Comparison of ENCODE assay signal across 19 cellular contexts in the genomic region with DNA sequence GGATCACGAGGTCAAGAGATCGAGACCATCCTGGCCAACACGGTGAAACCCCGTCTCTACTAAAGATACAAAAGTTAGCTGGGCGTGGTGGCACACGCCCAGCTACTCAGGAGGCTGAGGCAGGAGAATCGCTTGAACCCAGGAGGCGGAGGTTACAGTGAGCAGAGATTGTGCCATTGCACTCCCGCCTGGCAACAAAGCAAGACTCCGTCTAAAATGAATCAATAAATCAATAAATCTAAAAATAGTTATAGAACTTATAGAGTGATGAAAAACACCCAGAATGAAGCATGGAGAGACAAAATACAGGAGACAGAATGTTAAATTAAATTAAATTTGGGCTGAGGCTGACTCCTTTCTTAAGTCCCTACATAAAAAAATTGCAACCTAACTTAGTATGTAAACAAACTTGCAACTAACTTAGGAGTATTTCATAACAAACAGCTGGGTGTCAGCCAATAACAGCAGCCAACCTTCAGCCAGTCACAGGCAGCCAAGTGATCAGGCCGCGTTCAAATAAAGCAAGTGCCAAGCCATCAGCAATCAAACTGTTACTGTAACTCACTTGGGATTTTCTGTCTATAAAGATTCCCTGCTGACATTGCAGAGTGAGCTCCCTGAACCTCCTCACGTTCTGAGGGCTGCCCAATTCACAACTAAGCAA. TPM values are rescaled to one million over a fixed set of nuclear protein-coding genes. Genes with fewer than 3 reads are reported as not detected.
A peak's percentile ranks its signal among the peaks of the same experiment; 100 is the strongest.
DNase-seq lines count a peak whose midpoint lies in the region; ATAC-seq, FAIRE-seq and TF ChIP-seq lines count a peak whose summit lies in the region.
"Had no signal": no experiment of that assay in that cellular context is flagged by ENCODE, and none has a peak within 500 bp of the region (broad histone marks: within the 10 kb centered on the region; RNA-seq: fewer than 3 reads in every experiment).

No MANE protein-coding gene starts in this region.

- FAIRE-seq in pancreas (lab: Jason Lieb, UNC) (no peak), HTR-8/SVneo (lab: Jason Lieb, UNC) (no peak)

- 33 to 34% methylated on average over 13 of the region's 13 CpGs for WGBS in pancreas, 2 donors

- no peaks in the 10 kb centered on the region for H3K9me3 ChIP-seq in pancreas

- no peak overlapping the region for H3K27ac ChIP-seq in pancreas

- H3K4me1 ChIP-seq in pancreas = peaks cover 0 to 10% (median 8%) of the 10 kb centered on the region in 3 donors

- ATAC-seq in left colon (peak; percentile 65), pancreas (peak; percentile 80 to 92 (median 86))
- ATAC-seq: GM23338, Panc1, Right ventricle myocardium inferior had no signal

- H3K36me3 ChIP-seq in pancreas = no peaks in the 10 kb centered on the region

- intact Hi-C loops in left colon (cut with DNase I, micrococcal nuclease) = no loop called here
- intact Hi-C loops in pancreas (cut with DNase I) = loop anchor here in 1 of 3 donors (10.0 kb wide), 1 partner anchor 65 kb away; no protein-coding TSS in a partner anchor

- DNase-seq in LNCaP clone FGC (ENCODE audit: low read depth) (peak; percentile 70), epithelial cell of esophagus (ENCODE audit: low read depth) (peak; percentile 39), left colon (no peak), pancreas (peak in 3 of 6 donors; percentile 45 to 68 (median 57)), COLO668 (lab: John Stamatoyannopoulos, UW; ENCODE audit: unreplicated experiment) (no peak), DMS53 treated with DMSO at 0.1 percent for 48 hours (lab: John Stamatoyannopoulos, UW; ENCODE audit: unreplicated experiment) (no peak), HTR-8/SVneo (ENCODE audit: insufficient read length, low spot score) (no peak)
- DNase-seq: CD4-positive, alpha-beta T cell; DMS79 treated with DMSO at 0.1 percent for 48 hours; GDM1; KBM-7; NCI-H1105 treated with DMSO at 0.1 percent for 48 hours; NCI-H187 treated with DMSO at 0.1 percent for 48 hours; NCI-H446 had no signal

- H3K4me3 ChIP-seq in LNCaP clone FGC (ENCODE audit: low read depth, low read length) (no peak overlapping the region), epithelial cell of esophagus (ENCODE audit: low read length) (no peak overlapping the region), pancreas (no peak overlapping the region)
- H3K4me3 ChIP-seq: GM23338 had no signal

- H3K27me3 ChIP-seq in pancreas = no peaks in the 10 kb centered on the region

- TF ChIP-seq CTCF in LNCaP clone FGC (IDR thresholded peaks at IDR 0.05; ENCODE audit: control insufficient read depth, extremely low read depth, insufficient read depth) (no peak), epithelial cell of esophagus (IDR thresholded peaks at IDR 0.05; ENCODE audit: insufficient read depth, low read depth, low read length, missing control alignments) (no peak), pancreas (IDR thresholded peaks at IDR 0.05) (no peak)

RNA-seq across cellular contexts. Expression of a gene that starts 7.3 kb away (rescaled TPM):
- total RNA-seq in left colon (under 1 TPM; 0.20 to 0.37 TPM), pancreas (under 1 TPM in 4 of 6 donors, not detected in 2; 0.12 to 0.19 (median 0.13) TPM)
- 1 to 10 TPM in 1 of 2 donors, under 1 TPM in 1; 0.70 to 1.0 TPM for polyA plus RNA-seq in pancreas
- total RNA-seq: M059J, Right ventricle myocardium inferior had no signal
- polyA plus RNA-seq: GM23338 had no signal

RNA-seq across cellular contexts. Expression of a gene that starts 58.8 kb away (rescaled TPM):
- total RNA-seq in left colon (under 1 TPM; 0.12 to 0.89 TPM), pancreas (10 to 100 TPM in 4 of 6 donors, 1 to 10 TPM in 2; 4.6 to 17.6 (median 12.0) TPM)
- 1 to 10 TPM; 1.1 to 2.8 TPM for polyA plus RNA-seq in pancreas
- total RNA-seq: B cell, GM23338, M059J had no signal
- polyA plus RNA-seq: GM23338 had no signal

Comparison
In these comparisons a context has a peak if more than half of its experiments do, and no peak if none do; other contexts are left out.
1. DNase-seq: peak in LNCaP clone FGC (single experiment) and epithelial cell of esophagus (single experiment); none in left colon (0 of 2), COLO668 (single experiment), DMS53 treated with DMSO at 0.1 percent for 48 hours (single experiment) and HTR-8/SVneo (single experiment).